ENCODE assay signal across 7 cellular contexts in the genomic region with DNA sequence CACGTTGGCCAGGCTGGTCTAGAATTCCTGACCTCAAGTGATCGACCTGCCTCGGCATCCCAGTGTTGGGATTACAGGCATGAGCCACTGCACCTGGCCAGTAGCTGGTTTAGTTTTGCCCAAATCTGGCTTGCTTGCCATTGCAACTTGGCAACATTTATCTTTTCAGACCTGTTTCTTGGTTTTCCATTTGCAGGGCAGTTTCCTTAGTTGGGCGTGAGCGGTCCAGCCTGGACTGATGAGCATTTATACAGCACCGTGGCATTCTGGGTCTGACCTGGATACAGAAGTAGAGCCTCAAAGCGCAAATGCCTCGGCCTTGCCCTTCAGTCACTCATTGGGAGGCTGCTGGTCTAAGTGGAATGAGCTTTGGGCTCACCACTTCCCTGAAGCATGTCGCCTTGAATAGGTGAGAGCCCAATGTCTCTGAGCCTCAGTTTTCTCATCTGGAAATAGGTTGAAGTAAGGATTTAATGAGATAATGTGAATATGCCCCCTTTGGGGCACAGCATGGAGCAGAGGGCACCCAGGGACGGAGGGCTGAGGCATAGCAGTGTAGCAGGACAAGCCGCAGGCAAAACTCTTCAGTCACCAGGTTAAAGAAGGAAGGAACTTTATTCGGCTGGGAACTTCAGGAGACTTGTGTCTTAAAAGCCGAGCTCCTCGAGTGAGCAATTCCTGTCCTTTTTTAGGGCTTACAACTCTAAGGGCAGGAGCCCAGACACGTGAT. TPM values are rescaled to one million over a fixed set of nuclear protein-coding genes. Genes with fewer than 3 reads are reported as not detected.
"Had no signal": no experiment of that assay in that cellular context is flagged by ENCODE, and none has a peak within 500 bp of the region (broad histone marks: within the 10 kb centered on the region; RNA-seq: fewer than 3 reads in every experiment).

No MANE protein-coding gene starts in this region.

RNA-seq across cellular contexts. Expression of a gene that starts 23.3 kb away (rescaled TPM):
- total RNA-seq: myocyte had no signal
- polyA plus RNA-seq: heart left ventricle, hepatocyte, ovary, small intestine, stomach, urinary bladder had no signal
